In genomic region chr9:38621434-38622082, GRCh38 we compare ENCODE assay signal across 1 cellular context.
A peak's percentile ranks its signal among the peaks of the same experiment; 100 is the strongest.
TF ChIP-seq lines count a peak whose summit lies in the region.

No MANE protein-coding gene starts in this region.

TF ChIP-seq in HepG2, 621 proteins besides CTCF, POLR2A, EP300 and RAD21 (continued from another document and continues in another):
- TF ChIP-seq ZNF281 (CRISPR knock-in tag; IDR thresholded peaks at IDR 0.05; ENCODE audit: borderline replicate concordance) (no peak), AKAP8 (CRISPR knock-in tag; IDR thresholded peaks at IDR 0.05) (no peak), RBM39 (IDR thresholded peaks at IDR 0.05; ENCODE audit: low read depth, low read length, poor library complexity, severe bottlenecking) (no peak), IRF2 (CRISPR knock-in tag; IDR thresholded peaks at IDR 0.05) (no peak), KMT2A (CRISPR knock-in tag; IDR thresholded peaks at IDR 0.05) (0 out of 2 replicates have a peak, but pooled peaks have one; percentile 17), ZBTB26 (CRISPR knock-in tag; IDR thresholded peaks at IDR 0.05; ENCODE audit: borderline replicate concordance) (no peak), ZBTB4 (CRISPR knock-in tag; IDR thresholded peaks at IDR 0.05; ENCODE audit: borderline replicate concordance) (no peak), ATF2 (CRISPR knock-in tag; IDR thresholded peaks at IDR 0.05) (no peak), MXD4 (CRISPR knock-in tag; IDR thresholded peaks at IDR 0.05) (no peak), SP4 (CRISPR knock-in tag; IDR thresholded peaks at IDR 0.05) (no peak), KAT7 (CRISPR knock-in tag; IDR thresholded peaks at IDR 0.05; ENCODE audit: borderline replicate concordance) (no peak), SAP130 (CRISPR knock-in tag; IDR thresholded peaks at IDR 0.05; ENCODE audit: low read depth) (0 out of 2 replicates have a peak, but pooled peaks have one; percentile 13), CHCHD3 (CRISPR knock-in tag; IDR thresholded peaks at IDR 0.05) (no peak), ZNF451 (CRISPR knock-in tag; IDR thresholded peaks at IDR 0.05) (no peak), SNAPC4 (CRISPR knock-in tag; IDR thresholded peaks at IDR 0.05) (no peak), RXRB (CRISPR knock-in tag; IDR thresholded peaks at IDR 0.05; ENCODE audit: borderline replicate concordance) (no peak), PRPF4 (IDR thresholded peaks at IDR 0.05; ENCODE audit: low read depth, low read length, poor library complexity, severe bottlenecking) (no peak), CBFB (CRISPR knock-in tag; IDR thresholded peaks at IDR 0.05) (no peak), ZNF7 (CRISPR knock-in tag; IDR thresholded peaks at IDR 0.05) (no peak), HDAC2 (CRISPR knock-in tag; IDR thresholded peaks at IDR 0.05) (no peak), ZNF546 (CRISPR knock-in tag; conservative IDR thresholded peaks at IDR 0.05) (no peak), ZNF563 (CRISPR knock-in tag; IDR thresholded peaks at IDR 0.05) (no peak), NFIC (IDR thresholded peaks at IDR 0.05; ENCODE audit: low read length) (no peak), ZNF282 (IDR thresholded peaks at IDR 0.05; ENCODE audit: partially characterized antibody) (no peak), ZNF430 (CRISPR knock-in tag; IDR thresholded peaks at IDR 0.05) (0 out of 2 replicates have a peak, but pooled peaks have one; percentile 30), ZNF691 (CRISPR knock-in tag; IDR thresholded peaks at IDR 0.05; ENCODE audit: borderline replicate concordance, low read depth) (no peak), ZFAT (CRISPR knock-in tag; conservative IDR thresholded peaks at IDR 0.05) (no peak), SRY (CRISPR knock-in tag; IDR thresholded peaks at IDR 0.05) (peak; percentile 23; the same call in 1 of the 2 replicates), ZKSCAN1 (IDR thresholded peaks at IDR 0.05; ENCODE audit: low read length) (no peak), THAP9 (CRISPR knock-in tag; IDR thresholded peaks at IDR 0.05; ENCODE audit: borderline replicate concordance) (no peak), MED8 (CRISPR knock-in tag; IDR thresholded peaks at IDR 0.05; ENCODE audit: insufficient replicate concordance) (peak; percentile 44), NCOA1 (CRISPR knock-in tag; IDR thresholded peaks at IDR 0.05) (no peak), TFDP2 (CRISPR knock-in tag; IDR thresholded peaks at IDR 0.05) (no peak), MXD3 (CRISPR knock-in tag; IDR thresholded peaks at IDR 0.05) (no peak), BORCS8-MEF2B (CRISPR knock-in tag; IDR thresholded peaks at IDR 0.05) (no peak), RBFOX2 (IDR thresholded peaks at IDR 0.05; ENCODE audit: low read depth, low read length) (no peak), IRF9 (CRISPR knock-in tag; IDR thresholded peaks at IDR 0.05; ENCODE audit: borderline replicate concordance) (no peak)
